Comparison of ENCODE assay signal across 1 cellular context in genomic region chr13:79772811-79773210, GRCh38.
TF ChIP-seq lines count a peak whose summit lies in the region.

No MANE protein-coding gene starts in this region.

TF ChIP-seq in K562, 482 proteins besides CTCF, POLR2A, EP300 and RAD21 (continued from another document):
- TF ChIP-seq, protein P1, sequence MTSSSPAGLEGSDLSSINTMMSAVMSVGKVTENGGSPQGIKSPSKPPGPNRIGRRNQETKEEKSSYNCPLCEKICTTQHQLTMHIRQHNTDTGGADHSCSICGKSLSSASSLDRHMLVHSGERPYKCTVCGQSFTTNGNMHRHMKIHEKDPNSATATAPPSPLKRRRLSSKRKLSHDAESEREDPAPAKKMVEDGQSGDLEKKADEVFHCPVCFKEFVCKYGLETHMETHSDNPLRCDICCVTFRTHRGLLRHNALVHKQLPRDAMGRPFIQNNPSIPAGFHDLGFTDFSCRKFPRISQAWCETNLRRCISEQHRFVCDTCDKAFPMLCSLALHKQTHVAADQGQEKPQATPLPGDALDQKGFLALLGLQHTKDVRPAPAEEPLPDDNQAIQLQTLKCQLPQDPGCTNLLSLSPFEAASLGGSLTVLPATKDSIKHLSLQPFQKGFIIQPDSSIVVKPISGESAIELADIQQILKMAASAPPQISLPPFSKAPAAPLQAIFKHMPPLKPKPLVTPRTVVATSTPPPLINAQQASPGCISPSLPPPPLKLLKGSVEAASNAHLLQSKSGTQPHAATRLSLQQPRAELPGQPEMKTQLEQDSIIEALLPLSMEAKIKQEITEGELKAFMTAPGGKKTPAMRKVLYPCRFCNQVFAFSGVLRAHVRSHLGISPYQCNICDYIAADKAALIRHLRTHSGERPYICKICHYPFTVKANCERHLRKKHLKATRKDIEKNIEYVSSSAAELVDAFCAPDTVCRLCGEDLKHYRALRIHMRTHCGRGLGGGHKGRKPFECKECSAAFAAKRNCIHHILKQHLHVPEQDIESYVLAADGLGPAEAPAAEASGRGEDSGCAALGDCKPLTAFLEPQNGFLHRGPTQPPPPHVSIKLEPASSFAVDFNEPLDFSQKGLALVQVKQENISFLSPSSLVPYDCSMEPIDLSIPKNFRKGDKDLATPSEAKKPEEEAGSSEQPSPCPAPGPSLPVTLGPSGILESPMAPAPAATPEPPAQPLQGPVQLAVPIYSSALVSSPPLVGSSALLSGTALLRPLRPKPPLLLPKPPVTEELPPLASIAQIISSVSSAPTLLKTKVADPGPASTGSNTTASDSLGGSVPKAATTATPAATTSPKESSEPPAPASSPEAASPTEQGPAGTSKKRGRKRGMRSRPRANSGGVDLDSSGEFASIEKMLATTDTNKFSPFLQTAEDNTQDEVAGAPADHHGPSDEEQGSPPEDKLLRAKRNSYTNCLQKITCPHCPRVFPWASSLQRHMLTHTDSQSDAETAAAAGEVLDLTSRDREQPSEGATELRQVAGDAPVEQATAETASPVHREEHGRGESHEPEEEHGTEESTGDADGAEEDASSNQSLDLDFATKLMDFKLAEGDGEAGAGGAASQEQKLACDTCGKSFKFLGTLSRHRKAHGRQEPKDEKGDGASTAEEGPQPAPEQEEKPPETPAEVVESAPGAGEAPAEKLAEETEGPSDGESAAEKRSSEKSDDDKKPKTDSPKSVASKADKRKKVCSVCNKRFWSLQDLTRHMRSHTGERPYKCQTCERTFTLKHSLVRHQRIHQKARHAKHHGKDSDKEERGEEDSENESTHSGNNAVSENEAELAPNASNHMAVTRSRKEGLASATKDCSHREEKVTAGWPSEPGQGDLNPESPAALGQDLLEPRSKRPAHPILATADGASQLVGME (CRISPR knock-in tag; IDR thresholded peaks at IDR 0.05), result no peak
- TF ChIP-seq NR2F6 (CRISPR knock-in tag; IDR thresholded peaks at IDR 0.05), result no peak
- TF ChIP-seq BCLAF1 (IDR thresholded peaks at IDR 0.05; ENCODE audit: borderline replicate concordance in 1 of 2, control insufficient read depth in 1 of 2, low read depth in 2 of 2, low read length in 1 of 2), result no peak
- no peak for TF ChIP-seq E2F3 (CRISPR knock-in tag; IDR thresholded peaks at IDR 0.05)
- TF ChIP-seq E2F1 (CRISPR knock-in tag; IDR thresholded peaks at IDR 0.05), result no peak
- TF ChIP-seq TGIF2 (CRISPR knock-in tag; IDR thresholded peaks at IDR 0.05), result no peak
- TF ChIP-seq NBN (IDR thresholded peaks at IDR 0.05; ENCODE audit: low read depth), result no peak
- TF ChIP-seq SOX6 (IDR thresholded peaks at IDR 0.05), result no peak
- TF ChIP-seq PHB2 (IDR thresholded peaks at IDR 0.05; ENCODE audit: low read depth), result no peak
- TF ChIP-seq RBM14 (IDR thresholded peaks at IDR 0.05; ENCODE audit: borderline replicate concordance, insufficient read depth, low read depth, low read length), result no peak
- TF ChIP-seq KLF13 (tag; IDR thresholded peaks at IDR 0.05; ENCODE audit: borderline replicate concordance, low read depth), result no peak
- no peak for TF ChIP-seq TRIM25 (IDR thresholded peaks at IDR 0.05; ENCODE audit: borderline replicate concordance)
- TF ChIP-seq NFIX (CRISPR knock-in tag; IDR thresholded peaks at IDR 0.05; ENCODE audit: low read depth), result peak; percentile 44; the same call in 1 of the 2 replicates
